8 cellular contexts compared by ENCODE assay signal in genomic region chr14:77208266-77208978, GRCh38. TPM values are rescaled to one million over a fixed set of nuclear protein-coding genes. Genes with fewer than 3 reads are reported as not detected.
DNase-seq lines count a peak whose midpoint lies in the region; ATAC-seq and TF ChIP-seq lines count a peak whose summit lies in the region.

No MANE protein-coding gene starts in this region.

- peaks cover 16% of the 10 kb centered on the region for H3K4me1 Mint-ChIP-seq in nephron progenitor cell

- no peak overlapping the region for H3K27ac ChIP-seq in thyroid gland

- no peaks in the 10 kb centered on the region for H3K36me3 ChIP-seq in thyroid gland

- H3K36me3 Mint-ChIP-seq in nephron progenitor cell (ENCODE audit: low read depth) = no peaks in the 10 kb centered on the region

- H3K9me3 Mint-ChIP-seq in nephron progenitor cell = no peaks in the 10 kb centered on the region

- TF ChIP-seq POLR2A in thyroid gland (IDR thresholded peaks at IDR 0.05) = no peak

- TF ChIP-seq CTCF in GM13977 (IDR thresholded peaks at IDR 0.05; ENCODE audit: extremely low read depth, insufficient read depth, missing control alignments) (no peak), nephron progenitor cell (IDR thresholded peaks at IDR 0.05) (no peak), thyroid gland (IDR thresholded peaks at IDR 0.05) (no peak)

- H3K27ac Mint-ChIP-seq in nephron progenitor cell = no peak overlapping the region

- intact Hi-C loops in thyroid gland (cut with DNase I) = no loop called here

- H3K9me3 ChIP-seq in thyroid gland = no peaks in the 10 kb centered on the region

- H3K27me3 ChIP-seq in thyroid gland = no peaks in the 10 kb centered on the region

- H3K27me3 Mint-ChIP-seq in nephron progenitor cell (ENCODE audit: low read depth, poor library complexity) = peaks cover 46% of the 10 kb centered on the region

- H3K4me1 ChIP-seq in thyroid gland = no peaks in the 10 kb centered on the region

- ATAC-seq in HG03469 (IDR thresholded peaks at IDR 0.05; ENCODE audit: unreplicated experiment) = no peak

- peak; percentile 61 for DNase-seq in GM13977 (ENCODE audit: low spot score)
- DNase-seq in NCI-H2171 treated with DMSO at 0.1 percent for 48 hours (lab: John Stamatoyannopoulos, UW) = peak; percentile 93
- peak; percentile 76 for DNase-seq in activated CD8-positive, alpha-beta memory T cell treated with anti-CD3 and anti-CD28 coated beads for 24 hours
- DNase-seq in epidermal melanocyte (ENCODE audit: insufficient read length, low spot score) = peak; percentile 81
- peak; percentile 97 for DNase-seq in nephron progenitor cell
- peak; percentile 74 to 88 for DNase-seq in thyroid gland
- DNase-seq in NCI-H526 (lab: John Stamatoyannopoulos, UW) = no peak

- no peak overlapping the region for H3K4me3 ChIP-seq in thyroid gland (replicated peaks in 1 of 3)

- in situ Hi-C loops in GM13977 (cut with MboI; ENCODE audit: low pct_unique_long_range_greater_than_20kb, low sequenced_read_pairs, unreplicated experiment) = no loop called here

- no peak overlapping the region for H3K4me3 Mint-ChIP-seq in nephron progenitor cell

- 17 to 25% methylated on average over 10 of the region's 10 CpGs for WGBS in thyroid gland, 2 donors

RNA-seq across cellular contexts. Expression of gene TMEM63C, which starts 26.8 kb away (rescaled TPM):
- 1 to 10 TPM in 1 of 4 donors, under 1 TPM in 3; 0.13 to 4.1 (median 0.54) TPM for total RNA-seq in thyroid gland

Comparison
In these comparisons a context has a peak if more than half of its experiments do, and no peak if none do; other contexts are left out.
1. DNase-seq: peak in GM13977 (single experiment), NCI-H2171 treated with DMSO at 0.1 percent for 48 hours (single experiment), activated CD8-positive, alpha-beta memory T cell treated with anti-CD3 and anti-CD28 coated beads for 24 hours (single experiment), epidermal melanocyte (single experiment), nephron progenitor cell (single experiment) and thyroid gland (2 of 2); none in NCI-H526 (0 of 2).